In genomic region chr5:157571357-157571827, GRCh38 we compare ENCODE assay signal across 9 cellular contexts. TPM values are rescaled to one million over a fixed set of nuclear protein-coding genes. Genes with fewer than 3 reads are reported as not detected.
DNase-seq lines count a peak whose midpoint lies in the region; ATAC-seq and TF ChIP-seq lines count a peak whose summit lies in the region.
"Had no signal": no experiment of that assay in that cellular context is flagged by ENCODE, and none has a peak within 500 bp of the region (broad histone marks: within the 10 kb centered on the region; RNA-seq: fewer than 3 reads in every experiment).

No MANE protein-coding gene starts in this region.

- peaks cover 9% of the 10 kb centered on the region for H3K9me3 Mint-ChIP-seq in glutamatergic neuron (ENCODE audit: unreplicated experiment)

- no peaks in the 10 kb centered on the region for H3K36me3 ChIP-seq in left lung

- no peaks in the 10 kb centered on the region for H3K9me3 ChIP-seq in left lung

- H3K4me1 Mint-ChIP-seq in glutamatergic neuron (ENCODE audit: low read depth, unreplicated experiment), result peaks cover 8% of the 10 kb centered on the region

- no peak overlapping the region for H3K4me3 Mint-ChIP-seq in glutamatergic neuron (ENCODE audit: unreplicated experiment)

- H3K27me3 ChIP-seq in left lung, result peaks cover 0 to 24% of the 10 kb centered on the region in 2 donors

- peaks cover 10% of the 10 kb centered on the region for H3K36me3 Mint-ChIP-seq in glutamatergic neuron (ENCODE audit: unreplicated experiment)

- H3K4me3 ChIP-seq in left lung, result no peak overlapping the region
- H3K4me3 ChIP-seq: skin epidermis had no signal

- H3K4me1 ChIP-seq in left lung, result peaks cover 6 to 99% of the 10 kb centered on the region in 2 donors

- H3K27ac Mint-ChIP-seq in glutamatergic neuron (ENCODE audit: unreplicated experiment), result no peak overlapping the region

- DNase-seq in H4 (ENCODE audit: low spot score) (peak; percentile 14), M059J (ENCODE audit: low read depth) (peak; percentile 90), left lung (no peak), HuH-7.5 (ENCODE audit: low spot score) (no peak), dermis blood vessel endothelial cell (no peak), glutamatergic neuron (no peak)
- DNase-seq in activated effector memory CD4-positive, alpha-beta T cell treated with Interleukin-2 at 50 U/mL for 16 hours, result peak; percentile 36

- TF ChIP-seq CTCF in left lung (IDR thresholded peaks at IDR 0.05) (no peak), glutamatergic neuron (IDR thresholded peaks at IDR 0.05; ENCODE audit: partially characterized antibody, unreplicated experiment) (no peak)

- peaks cover 8% of the 10 kb centered on the region for H3K27me3 Mint-ChIP-seq in glutamatergic neuron (ENCODE audit: unreplicated experiment)

- ATAC-seq in GM18511 (IDR thresholded peaks at IDR 0.05; ENCODE audit: unreplicated experiment), result peak; percentile 92
- peak; percentile 20 for ATAC-seq in left lung

- intact Hi-C loops in left lung (cut with DNase I), result no loop called here

- peak overlapping the region in 1 of 2 donors; percentile 68 for H3K27ac ChIP-seq in left lung

RNA-seq across cellular contexts. Expression of gene ADAM19, which starts 4.2 kb away (rescaled TPM):
- total RNA-seq in H4 (2014; rRNA removed; shearing (Covaris generic)), result 4.9 and 5.6 TPM in 2 replicates
- 38.4 and 57.2 TPM in 2 replicates for total RNA-seq in M059J (2014; rRNA removed; shearing (Covaris generic))
- total RNA-seq in left lung (10 to 100 TPM; 17.1 to 20.8 TPM), dermis blood vessel endothelial cell (30.0 and 43.7 TPM in 2 replicates), glutamatergic neuron (ENCODE audit: unreplicated experiment) (41.2 TPM)

Comparison
In these comparisons a context has a peak if more than half of its experiments do, and no peak if none do; other contexts are left out.
1. DNase-seq: peak in H4 (single experiment), M059J (single experiment) and activated effector memory CD4-positive, alpha-beta T cell treated with Interleukin-2 at 50 U/mL for 16 hours (single experiment); none in left lung (0 of 2), HuH-7.5 (single experiment), dermis blood vessel endothelial cell (single experiment) and glutamatergic neuron (single experiment).